19 cellular contexts compared by ENCODE assay signal in the genomic region with DNA sequence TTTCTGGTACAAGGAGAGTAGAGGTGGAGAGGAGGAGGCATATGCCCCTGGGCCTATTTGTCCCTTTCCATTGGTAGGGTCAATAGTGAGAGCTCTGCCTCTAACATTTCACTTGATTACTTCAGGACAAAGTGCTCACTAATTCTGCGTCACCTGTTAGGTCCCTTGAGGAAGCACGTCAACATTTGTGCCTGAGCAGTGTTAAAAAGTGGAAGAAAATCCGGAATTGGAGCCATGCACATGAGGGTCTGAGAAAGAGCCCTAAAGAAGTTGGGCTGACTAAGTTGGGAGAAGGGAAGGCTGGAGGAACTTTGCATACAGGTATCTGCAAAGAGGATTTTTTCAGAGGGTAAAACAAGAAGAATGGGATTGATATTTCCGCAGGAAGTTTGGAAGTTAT. TPM values are rescaled to one million over a fixed set of nuclear protein-coding genes. Genes with fewer than 3 reads are reported as not detected.
DNase-seq lines count a peak whose midpoint lies in the region; ATAC-seq, FAIRE-seq and TF ChIP-seq lines count a peak whose summit lies in the region.
"Had no signal": no experiment of that assay in that cellular context is flagged by ENCODE, and none has a peak within 500 bp of the region (broad histone marks: within the 10 kb centered on the region; RNA-seq: fewer than 3 reads in every experiment).

No MANE protein-coding gene starts in this region.

- no peak for ATAC-seq in activated T-helper 17 cell treated with anti-CD3 and anti-CD28 coated beads, Interleukin-2, amount 50 U/mL, for 72 hours (replicated peaks)
- ATAC-seq in HG02610 (IDR thresholded peaks at IDR 0.05; ENCODE audit: unreplicated experiment) (no peak), upper lobe of left lung (ENCODE audit: low FRiP score in 2 of 2) (no peak)
- ATAC-seq: Panc1 had no signal

- WGBS in upper lobe of left lung, 2 donors, result 72 to 77% methylated on average over 4 of the region's 4 CpGs

- no peak overlapping the region for H3K4me3 Mint-ChIP-seq in activated T-helper 17 cell treated with anti-CD3 and anti-CD28 coated beads, Interleukin-2, amount 50 U/mL, for 72 hours
- peak overlapping the region; percentile 97 for H3K4me3 Mint-ChIP-seq in mesothelial cell of epicardium

- TF ChIP-seq POLR2A in upper lobe of left lung (IDR thresholded peaks at IDR 0.05), result no peak

- no peak overlapping the region for H3K27ac ChIP-seq in BLaER1 treated with 17β-estradiol and CSF1 and Interleukin-3, amounts not matched to agents 10 nM and 100 nM
- no peak overlapping the region for H3K27ac ChIP-seq in upper lobe of left lung
- H3K27ac ChIP-seq: transverse colon had no signal

- H3K27me3 ChIP-seq in BLaER1 treated with 17β-estradiol and CSF1 and Interleukin-3, amounts not matched to agents 10 nM and 100 nM, result no peaks in the 10 kb centered on the region
- no peaks in the 10 kb centered on the region for H3K27me3 ChIP-seq in upper lobe of left lung
- H3K27me3 ChIP-seq: BE2C, transverse colon had no signal

- no peak for FAIRE-seq in D721Med (lab: Jason Lieb, UNC)
- FAIRE-seq: kidney had no signal

- H3K4me3 ChIP-seq in BLaER1 treated with 17β-estradiol and CSF1 and Interleukin-3, amounts not matched to agents 10 nM and 100 nM, result 0 out of 20 replicates have a peak overlapping the region, but pooled peaks of 1 of the 10 experiments have one; percentile 5
- no peak overlapping the region for H3K4me3 ChIP-seq in upper lobe of left lung
- H3K4me3 ChIP-seq: transverse colon had no signal

- peaks cover 55% of the 10 kb centered on the region for H3K4me1 Mint-ChIP-seq in activated T-helper 17 cell treated with anti-CD3 and anti-CD28 coated beads, Interleukin-2, amount 50 U/mL, for 72 hours
- H3K4me1 Mint-ChIP-seq in mesothelial cell of epicardium, result peaks cover 16% of the 10 kb centered on the region

- no peaks in the 10 kb centered on the region for H3K9me3 Mint-ChIP-seq in activated T-helper 17 cell treated with anti-CD3 and anti-CD28 coated beads, Interleukin-2, amount 50 U/mL, for 72 hours
- H3K9me3 Mint-ChIP-seq in mesothelial cell of epicardium, result no peaks in the 10 kb centered on the region

- no peaks in the 10 kb centered on the region for H3K27me3 Mint-ChIP-seq in activated T-helper 17 cell treated with anti-CD3 and anti-CD28 coated beads, Interleukin-2, amount 50 U/mL, for 72 hours
- H3K27me3 Mint-ChIP-seq in mesothelial cell of epicardium (ENCODE audit: low read depth), result no peaks in the 10 kb centered on the region

- no peak for TF ChIP-seq EP300 in upper lobe of left lung (IDR thresholded peaks at IDR 0.05)

- H3K36me3 ChIP-seq in BLaER1 treated with 17β-estradiol and CSF1 and Interleukin-3, amounts not matched to agents 10 nM and 100 nM, result peaks cover 39 to 57% (median 50%) of the 10 kb centered on the region in 11 experiments
- H3K36me3 ChIP-seq in upper lobe of left lung, result peaks cover 6 to 30% (median 20%) of the 10 kb centered on the region in 4 donors

- H3K9me3 ChIP-seq in BLaER1 treated with 17β-estradiol and CSF1 and Interleukin-3, amounts not matched to agents 10 nM and 100 nM (replicated peaks in 1 of 11), result no peaks in the 10 kb centered on the region
- no peaks in the 10 kb centered on the region for H3K9me3 ChIP-seq in upper lobe of left lung
- H3K9me3 ChIP-seq: BE2C, transverse colon had no signal

- TF ChIP-seq CTCF in D721Med (IDR thresholded peaks at IDR 0.05; ENCODE audit: insufficient read depth, missing control alignments), result no peak
- TF ChIP-seq CTCF in mesothelial cell of epicardium (IDR thresholded peaks at IDR 0.05; ENCODE audit: unreplicated experiment), result no peak
- no peak for TF ChIP-seq CTCF in upper lobe of left lung (IDR thresholded peaks at IDR 0.05)

- H3K36me3 Mint-ChIP-seq in activated T-helper 17 cell treated with anti-CD3 and anti-CD28 coated beads, Interleukin-2, amount 50 U/mL, for 72 hours (ENCODE audit: low read depth), result peaks cover 12% of the 10 kb centered on the region
- H3K36me3 Mint-ChIP-seq in mesothelial cell of epicardium, result no peaks in the 10 kb centered on the region

- peak overlapping the region; percentile 36 for H3K27ac Mint-ChIP-seq in activated T-helper 17 cell treated with anti-CD3 and anti-CD28 coated beads, Interleukin-2, amount 50 U/mL, for 72 hours
- H3K27ac Mint-ChIP-seq in mesothelial cell of epicardium, result no peak overlapping the region

- peak; percentile 7 for DNase-seq in D721Med (ENCODE audit: insufficient read length, low spot score)
- no peak for DNase-seq in mesothelial cell of epicardium (ENCODE audit: low spot score in 2 of 2, unreplicated experiment in 2 of 2)
- no peak for DNase-seq in upper lobe of left lung
- no peak for DNase-seq in HuH-7.5 (ENCODE audit: low spot score)
- DNase-seq: activated CD4-positive, alpha-beta T cell treated with anti-CD3 and anti-CD28 coated beads for 1 hour; BE2C; IMR-90; kidney; retina; stimulated activated CD4-positive, alpha-beta T cell treated with anti-CD3 and anti-CD28 coated beads, Interleukin-2, amount 100 ng/mL, for 24 hours; stimulated activated CD8-positive, alpha-beta memory T cell treated with anti-CD3 and anti-CD28 coated beads, Interleukin-4, amount 100 ng/mL, for 48 hours; transverse colon had no signal

- peak overlapping the region; percentile 29 to 98 (median 95); a peak in 19 of 22 replicates for H3K4me2 ChIP-seq in BLaER1 treated with 17β-estradiol and CSF1 and Interleukin-3, amounts not matched to agents 10 nM and 100 nM

- H3K9ac ChIP-seq in BLaER1 treated with 17β-estradiol and CSF1 and Interleukin-3, amounts not matched to agents 10 nM and 100 nM, result peak overlapping the region in 3 of 11 experiments; percentile 5 to 15 (median 11); a peak in 1 of 22 replicates

- peaks cover 30 to 81% (median 45%) of the 10 kb centered on the region in 10 experiments for H3K4me1 ChIP-seq in BLaER1 treated with 17β-estradiol and CSF1 and Interleukin-3, amounts not matched to agents 10 nM and 100 nM
- H3K4me1 ChIP-seq in upper lobe of left lung, result peaks cover 16 to 47% (median 18%) of the 10 kb centered on the region in 4 donors
- H3K4me1 ChIP-seq: BE2C had no signal

- peaks cover 11 to 69% (median 46%) of the 10 kb centered on the region in 11 experiments; a peak in 19 of 22 replicates for H4K20me1 ChIP-seq in BLaER1 treated with 17β-estradiol and CSF1 and Interleukin-3, amounts not matched to agents 10 nM and 100 nM

RNA-seq across cellular contexts. Expression of gene SLC25A44, which starts 1.9 kb away (rescaled TPM):
- 10 to 100 TPM; 23.5 to 38.1 TPM for total RNA-seq in activated T-helper 17 cell treated with anti-CD3 and anti-CD28 coated beads, Interleukin-2, amount 50 U/mL, for 72 hours
- total RNA-seq in mesothelial cell of epicardium, result 15.4 to 18.7 TPM (median 18.4 TPM) in 3 replicates
- 10 to 100 TPM; 11.0 to 27.4 (median 21.1) TPM for total RNA-seq in upper lobe of left lung

RNA-seq across cellular contexts. Expression of gene PMF1, which starts 17.0 kb away (rescaled TPM):
- 10 to 100 TPM; 85.6 to 87.3 TPM for total RNA-seq in activated T-helper 17 cell treated with anti-CD3 and anti-CD28 coated beads, Interleukin-2, amount 50 U/mL, for 72 hours
- total RNA-seq in mesothelial cell of epicardium, result 73.4 to 74.8 TPM (median 74.6 TPM) in 3 replicates
- total RNA-seq in upper lobe of left lung, result 10 to 100 TPM; 46.1 to 88.2 (median 66.6) TPM

RNA-seq across cellular contexts. Expression of gene SEMA4A, which starts 42.5 kb away (rescaled TPM):
- 10 to 100 TPM in 1 of 2 donors, 1 to 10 TPM in 1; 1.8 to 17.6 TPM for total RNA-seq in activated T-helper 17 cell treated with anti-CD3 and anti-CD28 coated beads, Interleukin-2, amount 50 U/mL, for 72 hours
- 18.7 to 21.0 TPM (median 19.8 TPM) in 3 replicates for total RNA-seq in mesothelial cell of epicardium
- 10 to 100 TPM; 28.9 to 65.9 (median 33.5) TPM for total RNA-seq in upper lobe of left lung

RNA-seq across cellular contexts. Expression of gene BGLAP, which starts 46.1 kb away (rescaled TPM):
- total RNA-seq in activated T-helper 17 cell treated with anti-CD3 and anti-CD28 coated beads, Interleukin-2, amount 50 U/mL, for 72 hours, result 1 to 10 TPM; 3.2 to 6.8 TPM
- total RNA-seq in mesothelial cell of epicardium, result 5.8 to 7.3 TPM (median 6.8 TPM) in 3 replicates
- total RNA-seq in upper lobe of left lung, result 10 to 100 TPM in 1 of 6 donors, 1 to 10 TPM in 3, under 1 TPM in 1, not detected in 1; 0.69 to 31.4 (median 1.9) TPM
- total RNA-seq: chondrocyte, G401, glomerular endothelial cell, IMR-90 had no signal

RNA-seq across cellular contexts. Expression of gene PAQR6, which starts 52.0 kb away (rescaled TPM):
- total RNA-seq in activated T-helper 17 cell treated with anti-CD3 and anti-CD28 coated beads, Interleukin-2, amount 50 U/mL, for 72 hours, result 10 to 100 TPM in 1 of 2 donors, 1 to 10 TPM in 1; 8.0 to 10.9 TPM
- 30.1 to 32.0 TPM (median 30.7 TPM) in 3 replicates for total RNA-seq in mesothelial cell of epicardium
- 10 to 100 TPM in 1 of 6 donors, 1 to 10 TPM in 5; 1.3 to 10.5 (median 2.9) TPM for total RNA-seq in upper lobe of left lung
